10 cellular contexts compared by ENCODE assay signal in genomic region chr14:65832431-65833253, GRCh38.
DNase-seq lines count a peak whose midpoint lies in the region; ATAC-seq and TF ChIP-seq lines count a peak whose summit lies in the region.
"Had no signal": no experiment of that assay in that cellular context is flagged by ENCODE, and none has a peak within 500 bp of the region (broad histone marks: within the 10 kb centered on the region; RNA-seq: fewer than 3 reads in every experiment).

No MANE protein-coding gene starts in this region.

- no peak overlapping the region for H3K27ac Mint-ChIP-seq in activated T-helper 1 cell treated with anti-CD3 and anti-CD28 coated beads, Interleukin-12 subunit alpha, Interleukin-12 subunit beta, Interleukin-2, Interleukin-4 antibody, amounts not matched to agents 30 ng/mL and 10 ng/mL and 1 ng/mL, durations not matched to agents 14 hours and 24 hours and 36 hours

- DNase-seq in A673 (ENCODE audit: low spot score) (peak; percentile 18), GM12864 (ENCODE audit: low read depth) (no peak), SK-N-SH (peak; percentile 32), hepatocyte (ENCODE audit: low spot score) (no peak), HAP-1 (ENCODE audit: low spot score in 2 of 2) (no peak)
- no peak for DNase-seq in activated T-cell treated with anti-CD3 and anti-CD28 coated beads, Interleukin-2, amount 50 U/mL, for 4 hours
- DNase-seq in activated T-helper 1 cell treated with anti-CD3 and anti-CD28 coated beads, Interleukin-12 subunit alpha, Interleukin-12 subunit beta, Interleukin-2, Interleukin-4 antibody, amounts not matched to agents 30 ng/mL and 10 ng/mL and 1 ng/mL, durations not matched to agents 14 hours and 24 hours and 36 hours (ENCODE audit: low spot score), result no peak
- DNase-seq: erythroblast; naive thymus-derived CD8-positive, alpha-beta T cell had no signal

- H4K20me1 ChIP-seq in SK-N-SH (ENCODE audit: insufficient read depth) (no peaks in the 10 kb centered on the region), hepatocyte (ENCODE audit: insufficient read depth, poor library complexity, severe bottlenecking) (no peaks in the 10 kb centered on the region)

- H2AFZ ChIP-seq in SK-N-SH (ENCODE audit: low read depth) (no peak overlapping the region), hepatocyte (no peak overlapping the region)

- WGBS in SK-N-SH (ENCODE audit: low lambda C conversion rate), result 57% methylated on average over 10 of the region's 10 CpGs
- 66% methylated on average over 10 of the region's 10 CpGs for WGBS in hepatocyte (ENCODE audit: low lambda C conversion rate, missing lambda C conversion rate)

- H3K36me3 ChIP-seq in A673 (ENCODE audit: insufficient read depth, low read length, poor library complexity, severe bottlenecking) (no peaks in the 10 kb centered on the region), SK-N-SH (replicated peaks in 1 of 2; ENCODE audit: control insufficient read depth in 1 of 2, insufficient read depth in 2 of 2, low read length in 1 of 2) (no peaks in the 10 kb centered on the region), hepatocyte (replicated peaks; ENCODE audit: insufficient read depth, low read depth) (no peaks in the 10 kb centered on the region), HAP-1 (replicated peaks) (no peaks in the 10 kb centered on the region)

- H3K9ac ChIP-seq in SK-N-SH, result no peak overlapping the region

- no peak overlapping the region for H3K27ac ChIP-seq in A673 (ENCODE audit: low read depth, low read length, poor library complexity, severe bottlenecking)
- no peak overlapping the region for H3K27ac ChIP-seq in SK-N-SH (ENCODE audit: low read depth in 2 of 2, low read length in 1 of 2)
- no peak overlapping the region for H3K27ac ChIP-seq in hepatocyte

- intact Hi-C loops in A673 (cut with micrococcal nuclease; ENCODE audit: unreplicated experiment), result loop anchor here (10.0 kb wide), 1 partner anchor 242 kb away; no protein-coding TSS in a partner anchor
- intact Hi-C loops in activated T-helper 1 cell treated with anti-CD3 and anti-CD28 coated beads, Interleukin-12 subunit alpha, Interleukin-12 subunit beta, Interleukin-2, Interleukin-4 antibody, amounts not matched to agents 30 ng/mL and 10 ng/mL and 1 ng/mL, durations not matched to agents 14 hours and 24 hours and 36 hours (cut with micrococcal nuclease), result no loop called here

- H3K4me1 Mint-ChIP-seq in activated T-cell treated with anti-CD3 and anti-CD28 coated beads, Interleukin-2, amount 50 U/mL, for 4 hours (ENCODE audit: low read depth), result peaks cover 29% of the 10 kb centered on the region
- H3K4me1 Mint-ChIP-seq in activated T-helper 1 cell treated with anti-CD3 and anti-CD28 coated beads, Interleukin-12 subunit alpha, Interleukin-12 subunit beta, Interleukin-2, Interleukin-4 antibody, amounts not matched to agents 30 ng/mL and 10 ng/mL and 1 ng/mL, durations not matched to agents 14 hours and 24 hours and 36 hours (ENCODE audit: low read depth), result peaks cover 46% of the 10 kb centered on the region

- H3K27me3 ChIP-seq in A673 (replicated peaks; ENCODE audit: insufficient read depth, low read depth, low read length, poor library complexity) (peaks cover 11% of the 10 kb centered on the region), SK-N-SH (ENCODE audit: insufficient read depth) (no peaks in the 10 kb centered on the region; the same call in 1 of the 2 replicates), hepatocyte (peaks cover 16% of the 10 kb centered on the region), HAP-1 (ENCODE audit: low read depth) (no peaks in the 10 kb centered on the region)

- H3K4me1 ChIP-seq in A673 (ENCODE audit: insufficient read depth, low read length, poor library complexity, severe bottlenecking) (no peaks in the 10 kb centered on the region), SK-N-SH (ENCODE audit: control insufficient read depth in 1 of 2, insufficient read depth in 2 of 2, low read depth in 1 of 2, low read length in 1 of 2) (peaks cover 0 to 3% of the 10 kb centered on the region in 2 experiments; a peak in 1 of 4 replicates), hepatocyte (ENCODE audit: insufficient read depth) (no peaks in the 10 kb centered on the region), HAP-1 (no peaks in the 10 kb centered on the region)

- BruUV-seq in A673 (replicated peaks; lab: Mats Ljungman, UMichigan), result no TSS peak

- no peaks in the 10 kb centered on the region for H3F3A ChIP-seq in SK-N-SH (replicated peaks; ENCODE audit: insufficient read depth)

- no peaks in the 10 kb centered on the region for H3K36me3 Mint-ChIP-seq in activated T-cell treated with anti-CD3 and anti-CD28 coated beads, Interleukin-2, amount 50 U/mL, for 4 hours (ENCODE audit: insufficient read depth)
- H3K36me3 Mint-ChIP-seq in activated T-helper 1 cell treated with anti-CD3 and anti-CD28 coated beads, Interleukin-12 subunit alpha, Interleukin-12 subunit beta, Interleukin-2, Interleukin-4 antibody, amounts not matched to agents 30 ng/mL and 10 ng/mL and 1 ng/mL, durations not matched to agents 14 hours and 24 hours and 36 hours (ENCODE audit: low read depth), result no peaks in the 10 kb centered on the region
- H3K36me3 Mint-ChIP-seq: naive thymus-derived CD8-positive, alpha-beta T cell had no signal

- peak; percentile 36; the same call in 1 of the 2 replicates for TF ChIP-seq RAD21 in SK-N-SH (IDR thresholded peaks at IDR 0.05; ENCODE audit: low read length)

- in situ Hi-C loops in HAP-1 (cut with MboI; ENCODE audit: low sequenced_read_pairs), result loop anchor here (5.0 kb wide), 1 partner anchor 665 kb away; no protein-coding TSS in a partner anchor

- TF ChIP-seq EP300 in SK-N-SH (IDR thresholded peaks at IDR 0.05; ENCODE audit: borderline replicate concordance in 1 of 2, low read depth in 1 of 2, low read length in 1 of 2), result no peak

- ATAC-seq in GM19035 (IDR thresholded peaks at IDR 0.05; ENCODE audit: unreplicated experiment), result no peak
- ATAC-seq in activated T-cell treated with anti-CD3 and anti-CD28 coated beads, Interleukin-2, amount 50 U/mL, for 4 hours, result no peak

- no peaks in the 10 kb centered on the region for H3K9me2 ChIP-seq in SK-N-SH
- no peaks in the 10 kb centered on the region for H3K9me2 ChIP-seq in hepatocyte (replicated peaks; ENCODE audit: insufficient read depth)

- no peaks in the 10 kb centered on the region for H3K27me3 Mint-ChIP-seq in activated T-cell treated with anti-CD3 and anti-CD28 coated beads, Interleukin-2, amount 50 U/mL, for 4 hours (ENCODE audit: low read depth)
- peaks cover 6% of the 10 kb centered on the region for H3K27me3 Mint-ChIP-seq in activated T-helper 1 cell treated with anti-CD3 and anti-CD28 coated beads, Interleukin-12 subunit alpha, Interleukin-12 subunit beta, Interleukin-2, Interleukin-4 antibody, amounts not matched to agents 30 ng/mL and 10 ng/mL and 1 ng/mL, durations not matched to agents 14 hours and 24 hours and 36 hours (ENCODE audit: insufficient read depth)
- H3K27me3 Mint-ChIP-seq: naive thymus-derived CD8-positive, alpha-beta T cell had no signal

- H3K9me3 Mint-ChIP-seq in activated T-cell treated with anti-CD3 and anti-CD28 coated beads, Interleukin-2, amount 50 U/mL, for 4 hours, result no peaks in the 10 kb centered on the region
- no peaks in the 10 kb centered on the region for H3K9me3 Mint-ChIP-seq in activated T-helper 1 cell treated with anti-CD3 and anti-CD28 coated beads, Interleukin-12 subunit alpha, Interleukin-12 subunit beta, Interleukin-2, Interleukin-4 antibody, amounts not matched to agents 30 ng/mL and 10 ng/mL and 1 ng/mL, durations not matched to agents 14 hours and 24 hours and 36 hours

- CTCF ChIA-PET in A673 (lab: Charles Lee), result interaction anchor here (0.7 to 1.4 kb wide), 3 partner anchors 206 to 421 kb away, joined by 3 to 10 read pairs (median 3); no protein-coding TSS in a partner anchor
- CTCF ChIA-PET in SK-N-SH (lab: Yijun Ruan, JAX), result interaction anchor here (0.6 to 3.3 kb wide), 6 partner anchors 8 to 668 kb away, joined by 3 to 17 read pairs (median 4); partner anchors contain the start of gene FUT8

- no peak overlapping the region for H3K4me2 ChIP-seq in SK-N-SH
- H3K4me2 ChIP-seq in hepatocyte, result no peak overlapping the region

- POLR2A ChIA-PET in A673 (lab: Charles Lee; ENCODE audit: low non-redundant PET) (no interaction called here), SK-N-SH (lab: Yijun Ruan, JAX) (no interaction called here)

- no peak overlapping the region for H3K4me3 ChIP-seq in A673 (ENCODE audit: low read depth, low read length, poor library complexity, severe bottlenecking)
- no peak overlapping the region for H3K4me3 ChIP-seq in GM12864 (ENCODE audit: low read depth, low read length)
- H3K4me3 ChIP-seq in SK-N-SH (ENCODE audit: low read depth in 2 of 2, low read length in 1 of 2), result no peak overlapping the region
- no peak overlapping the region for H3K4me3 ChIP-seq in hepatocyte
- no peak overlapping the region for H3K4me3 ChIP-seq in HAP-1

- TF ChIP-seq CTCF in A673 (conservative IDR thresholded peaks at IDR 0.05; ENCODE audit: low read depth, low read length) (peak; percentile 43; the same call in 1 of the 2 replicates), GM12864 (IDR thresholded peaks at IDR 0.05; ENCODE audit: low read depth, low read length, missing control alignments) (peak; percentile 28), SK-N-SH (IDR thresholded peaks at IDR 0.05) (peak; percentile 47), hepatocyte (IDR thresholded peaks at IDR 0.05; ENCODE audit: poor library complexity) (peak; percentile 42)

- H3K4me3 Mint-ChIP-seq in activated T-cell treated with anti-CD3 and anti-CD28 coated beads, Interleukin-2, amount 50 U/mL, for 4 hours, result no peak overlapping the region
- H3K4me3 Mint-ChIP-seq in activated T-helper 1 cell treated with anti-CD3 and anti-CD28 coated beads, Interleukin-12 subunit alpha, Interleukin-12 subunit beta, Interleukin-2, Interleukin-4 antibody, amounts not matched to agents 30 ng/mL and 10 ng/mL and 1 ng/mL, durations not matched to agents 14 hours and 24 hours and 36 hours, result no peak overlapping the region

- no peaks in the 10 kb centered on the region for H3K9me3 ChIP-seq in A673 (ENCODE audit: low read depth, low read length, poor library complexity, severe bottlenecking)
- H3K9me3 ChIP-seq in SK-N-SH, result no peaks in the 10 kb centered on the region
- H3K9me3 ChIP-seq in hepatocyte (ENCODE audit: low read depth), result no peaks in the 10 kb centered on the region
- H3K9me3 ChIP-seq in HAP-1, result no peaks in the 10 kb centered on the region

- H3K79me2 ChIP-seq in SK-N-SH (ENCODE audit: insufficient read depth) (no peaks in the 10 kb centered on the region), hepatocyte (no peaks in the 10 kb centered on the region)

TF ChIP-seq in SK-N-SH, 30 proteins besides CTCF, POLR2A, EP300 and RAD21:
- TF ChIP-seq MAX (IDR thresholded peaks at IDR 0.05; ENCODE audit: low read depth) (no peak), SMC3 (IDR thresholded peaks at IDR 0.05; ENCODE audit: low read depth, low read length) (peak; percentile 36; the same call in 1 of the 2 replicates)
TF ChIP-seq in SK-N-SH: peak in this region for 1.

Comparison
In these comparisons a context has a peak if more than half of its experiments do, and no peak if none do; other contexts are left out.
1. DNase-seq: peak in A673 (single experiment) and SK-N-SH (single experiment); none in GM12864 (single experiment), hepatocyte (single experiment), HAP-1 (0 of 2), activated T-cell treated with anti-CD3 and anti-CD28 coated beads, Interleukin-2, amount 50 U/mL, for 4 hours (single experiment) and activated T-helper 1 cell treated with anti-CD3 and anti-CD28 coated beads, Interleukin-12 subunit alpha, Interleukin-12 subunit beta, Interleukin-2, Interleukin-4 antibody, amounts not matched to agents 30 ng/mL and 10 ng/mL and 1 ng/mL, durations not matched to agents 14 hours and 24 hours and 36 hours (single experiment).
2. Peak in every context shown above with its lines, with median percentiles within 50 percentile points of each other: CTCF ChIP-seq.